ENCODE assay signal across 27 cellular contexts in the genomic region with DNA sequence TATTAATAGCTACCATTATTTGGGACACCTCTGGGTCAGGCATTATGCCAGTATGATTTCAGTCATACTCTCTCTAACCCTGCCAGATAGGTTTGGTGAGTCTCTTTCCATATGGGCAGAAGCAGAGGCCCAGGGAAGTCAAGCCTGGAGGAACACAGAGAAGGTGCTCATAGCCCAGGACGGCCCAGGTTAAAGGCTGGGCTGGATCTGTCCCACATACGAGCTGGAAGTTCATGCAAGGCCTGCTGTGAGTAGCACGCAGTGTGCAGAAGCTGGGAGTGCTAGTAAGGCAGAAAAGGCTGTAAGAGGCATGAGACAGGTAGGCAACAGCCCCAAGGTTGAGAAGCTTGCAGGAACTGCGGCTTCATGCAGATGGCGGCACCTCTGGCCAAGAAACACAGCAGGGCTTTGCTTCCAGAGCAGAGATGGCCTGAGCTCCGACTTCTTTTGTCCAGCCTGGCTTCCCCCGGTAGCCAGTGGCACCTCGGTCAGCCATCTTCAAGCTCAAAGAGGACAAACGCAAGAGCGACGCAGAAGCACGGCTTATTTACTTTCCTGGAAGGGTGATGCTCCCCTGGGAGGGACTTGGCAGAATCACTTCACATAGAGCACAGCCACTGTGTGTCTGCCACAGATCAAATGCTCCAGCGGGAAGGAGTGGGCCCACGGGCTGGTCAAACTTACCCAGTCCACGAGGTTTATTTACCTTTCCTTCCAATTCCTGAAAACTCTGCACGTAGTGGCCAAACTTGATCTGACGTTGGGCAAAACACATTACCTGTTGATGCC.
"Had no signal": no experiment of that assay in that cellular context is flagged by ENCODE, and none has a peak within 500 bp of the region (broad histone marks: within the 10 kb centered on the region; RNA-seq: fewer than 3 reads in every experiment).

No MANE protein-coding gene starts in this region.

- H3K36me3 ChIP-seq: gastroesophageal sphincter, WERI-Rb-1 had no signal

- H3K79me2 ChIP-seq: hepatocyte had no signal

- H3K4me1 ChIP-seq: gastroesophageal sphincter had no signal

- H2AFZ ChIP-seq: hepatocyte had no signal

- H3K4me3 Mint-ChIP-seq: activated naive CD4-positive, alpha-beta T cell treated with anti-CD3 and anti-CD28 coated beads for 36 hours; activated naive CD8-positive, alpha-beta T cell treated with anti-CD3 and anti-CD28 coated beads, Interleukin-2, amount 10 ng/mL, durations not matched to agents 7 days and 5 days; activated T-helper 1 cell treated with anti-CD3 and anti-CD28 coated beads, Interleukin-12 subunit alpha, Interleukin-12 subunit beta, Interleukin-2, Interleukin-4 antibody, amounts not matched to agents 30 ng/mL and 10 ng/mL and 1 ng/mL, durations not matched to agents 14 hours and 24 hours and 36 hours; mesothelial cell of epicardium; naive B cell; neural crest cell; T-helper 2 cell treated with Interferon-gamma antibody and Interleukin-4, amounts not matched to agents 5 μg/mL and 100 μg/mL, for 36 hours; type B pancreatic cell had no signal

- DNase-seq: activated CD4-positive, alpha-beta T cell treated with anti-CD3 and anti-CD28 coated beads for 48 hours; activated CD4-positive, alpha-beta T cell treated with anti-CD3 and anti-CD28 coated beads, Interleukin-2, amount 50 U/mL, for 48 hours; activated CD8-positive, alpha-beta memory T cell treated with anti-CD3 and anti-CD28 coated beads for 24 hours; activated effector memory CD4-positive, alpha-beta T cell treated with anti-CD3 and anti-CD28 coated beads, Interleukin-2, amount 50 U/mL, for 16 hours; activated naive CD4-positive, alpha-beta T cell treated with anti-CD3 and anti-CD28 coated beads for 36 hours; activated naive CD8-positive, alpha-beta T cell treated with anti-CD3 and anti-CD28 coated beads, Interleukin-2, amount 10 ng/mL, durations not matched to agents 7 days and 5 days; amygdala; islet precursor cell; left cardiac atrium; naive B cell; stimulated activated CD4-positive, alpha-beta T cell treated with anti-CD3 and anti-CD28 coated beads, Interleukin-12 subunit alpha, Interleukin-12 subunit beta, amount 100 ng/mL, for 4 hours; stimulated activated CD4-positive, alpha-beta T cell treated with anti-CD3 and anti-CD28 coated beads, Interleukin-4, amount 100 ng/mL, for 1 hour; stimulated activated naive CD8-positive, alpha-beta T cell treated with anti-CD3 and anti-CD28 coated beads, Interleukin-15, Interleukin-2, amounts not matched to agents 100 U/mL and 50 U/mL, for 24 hours; T-helper 1 cell; WERI-Rb-1 had no signal

- H3K36me3 Mint-ChIP-seq: activated naive CD8-positive, alpha-beta T cell treated with anti-CD3 and anti-CD28 coated beads, Interleukin-2, amount 10 ng/mL, durations not matched to agents 7 days and 5 days; mesothelial cell of epicardium; naive B cell; type B pancreatic cell had no signal

- ATAC-seq: activated CD4-positive, CD25-positive, alpha-beta regulatory T cell treated with anti-CD3 and anti-CD28 coated beads, Interleukin-2, amount 50 U/mL, for 24 hours; gastroesophageal sphincter; left cardiac atrium; sciatic nerve; stimulated activated naive CD8-positive, alpha-beta T cell treated with anti-CD3 and anti-CD28 coated beads, Interleukin-15, Interleukin-2, amounts not matched to agents 100 U/mL and 50 U/mL, for 24 hours had no signal

- H3K27ac Mint-ChIP-seq: activated naive CD4-positive, alpha-beta T cell treated with anti-CD3 and anti-CD28 coated beads for 36 hours; activated naive CD8-positive, alpha-beta T cell treated with anti-CD3 and anti-CD28 coated beads, Interleukin-2, amount 10 ng/mL, durations not matched to agents 7 days and 5 days; activated T-helper 1 cell treated with anti-CD3 and anti-CD28 coated beads, Interleukin-12 subunit alpha, Interleukin-12 subunit beta, Interleukin-2, Interleukin-4 antibody, amounts not matched to agents 30 ng/mL and 10 ng/mL and 1 ng/mL, durations not matched to agents 14 hours and 24 hours and 36 hours; mesothelial cell of epicardium; progenitor cell of endocrine pancreas; T-helper 2 cell treated with Interferon-gamma antibody and Interleukin-4, amounts not matched to agents 5 μg/mL and 100 μg/mL, for 36 hours; type B pancreatic cell had no signal

- H3K27ac ChIP-seq: gastroesophageal sphincter, hepatocyte, skin epidermis, WERI-Rb-1 had no signal

- FAIRE-seq: endothelial cell of umbilical vein had no signal

- H3K27me3 Mint-ChIP-seq: naive B cell had no signal

- H3K4me2 ChIP-seq: hepatocyte had no signal

- H3K4me3 ChIP-seq: gastroesophageal sphincter, hepatocyte, skin epidermis had no signal

- H3K4me1 Mint-ChIP-seq: mesothelial cell of epicardium, naive B cell, neural crest cell had no signal

- H3K9me3 ChIP-seq: gastroesophageal sphincter had no signal

- H3K27me3 ChIP-seq: gastroesophageal sphincter, hepatocyte had no signal

- H3K9me3 Mint-ChIP-seq: activated naive CD4-positive, alpha-beta T cell treated with anti-CD3 and anti-CD28 coated beads for 36 hours; activated naive CD8-positive, alpha-beta T cell treated with anti-CD3 and anti-CD28 coated beads, Interleukin-2, amount 10 ng/mL, durations not matched to agents 7 days and 5 days; activated T-helper 1 cell treated with anti-CD3 and anti-CD28 coated beads, Interleukin-12 subunit alpha, Interleukin-12 subunit beta, Interleukin-2, Interleukin-4 antibody, amounts not matched to agents 30 ng/mL and 10 ng/mL and 1 ng/mL, durations not matched to agents 14 hours and 24 hours and 36 hours; naive B cell; T-helper 2 cell treated with Interferon-gamma antibody and Interleukin-4, amounts not matched to agents 5 μg/mL and 100 μg/mL, for 36 hours; type B pancreatic cell had no signal
